29 cellular contexts compared by ENCODE assay signal in genomic region chr11:12209096-12209495, GRCh38.
DNase-seq lines count a peak whose midpoint lies in the region; FAIRE-seq and TF ChIP-seq lines count a peak whose summit lies in the region.
"Had no signal": no experiment of that assay in that cellular context is flagged by ENCODE, and none has a peak within 500 bp of the region (broad histone marks: within the 10 kb centered on the region; RNA-seq: fewer than 3 reads in every experiment).

No MANE protein-coding gene starts in this region.

- H3K9me3 Mint-ChIP-seq in activated CD4-positive, alpha-beta memory T cell treated with anti-CD3 and anti-CD28 coated beads for 36 hours: peaks cover 2% of the 10 kb centered on the region
- no peaks in the 10 kb centered on the region for H3K9me3 Mint-ChIP-seq in activated CD4-positive, alpha-beta memory T cell treated with anti-CD3 and anti-CD28 coated beads, Interleukin-2, amount 10 ng/mL, durations not matched to agents 7 days and 5 days
- H3K9me3 Mint-ChIP-seq in chondrocyte (ENCODE audit: low read depth): no peaks in the 10 kb centered on the region
- H3K9me3 Mint-ChIP-seq: CD4-positive, alpha-beta memory T cell; immature natural killer cell; T-cell had no signal

- H3K27ac ChIP-seq in smooth muscle cell (ENCODE audit: low read depth): peak overlapping the region; percentile 96
- H3K27ac ChIP-seq: SJSA1 had no signal

- H3K4me1 Mint-ChIP-seq in activated CD4-positive, alpha-beta memory T cell treated with anti-CD3 and anti-CD28 coated beads for 36 hours (ENCODE audit: low read depth): peaks cover 68% of the 10 kb centered on the region
- H3K4me1 Mint-ChIP-seq in activated CD4-positive, alpha-beta memory T cell treated with anti-CD3 and anti-CD28 coated beads, Interleukin-2, amount 10 ng/mL, durations not matched to agents 7 days and 5 days: peaks cover 41% of the 10 kb centered on the region
- peaks cover 73% of the 10 kb centered on the region for H3K4me1 Mint-ChIP-seq in chondrocyte (ENCODE audit: low read depth)

- peaks cover 4% of the 10 kb centered on the region for H3K36me3 ChIP-seq in smooth muscle cell (ENCODE audit: low read depth)

- peaks cover 82% of the 10 kb centered on the region for H3K36me3 Mint-ChIP-seq in activated CD4-positive, alpha-beta memory T cell treated with anti-CD3 and anti-CD28 coated beads for 36 hours
- peaks cover 96% of the 10 kb centered on the region for H3K36me3 Mint-ChIP-seq in activated CD4-positive, alpha-beta memory T cell treated with anti-CD3 and anti-CD28 coated beads, Interleukin-2, amount 10 ng/mL, durations not matched to agents 7 days and 5 days (ENCODE audit: low read depth)
- peaks cover 71% of the 10 kb centered on the region for H3K36me3 Mint-ChIP-seq in chondrocyte (ENCODE audit: low read depth)

- no peak for DNase-seq in activated CD4-positive, alpha-beta memory T cell treated with anti-CD3 and anti-CD28 coated beads for 36 hours
- DNase-seq in activated CD4-positive, alpha-beta memory T cell treated with anti-CD3 and anti-CD28 coated beads, Interleukin-2, amount 10 ng/mL, durations not matched to agents 7 days and 5 days: no peak
- DNase-seq in SK-MEL-5 (ENCODE audit: low read depth, low spot score) (peak; percentile 9), chondrocyte (ENCODE audit: low spot score) (no peak), smooth muscle cell (lab: John Stamatoyannopoulos, UW; ENCODE audit: unreplicated experiment) (no peak), GM12891 (ENCODE audit: insufficient read length, low spot score) (no peak)
- DNase-seq in activated CD8-positive, alpha-beta memory T cell treated with anti-CD3 and anti-CD28 coated beads, Interleukin-2, amount 50 U/mL, for 48 hours: no peak
- no peak for DNase-seq in stimulated activated CD4-positive, alpha-beta T cell treated with anti-CD3 and anti-CD28 coated beads, Interleukin-1b, Interleukin-23, amount 100 ng/mL, for 48 hours
- DNase-seq: 8988T; activated CD4-positive, alpha-beta T cell treated with anti-CD3 and anti-CD28 coated beads, Interleukin-2, amount 50 U/mL, for 4 hours; activated CD4-positive, CD25-positive, alpha-beta regulatory T cell; activated CD8-positive, alpha-beta memory T cell treated with anti-CD3 and anti-CD28 coated beads, Interleukin-2, amount 50 U/mL, for 4 hours; activated naive CD4-positive, alpha-beta T cell treated with anti-CD3 and anti-CD28 coated beads, Interleukin-2, amount 50 U/mL, for 16 hours; amygdala; CD4-positive, alpha-beta memory T cell; effector CD8-positive, alpha-beta T cell; immature natural killer cell; KG1; left cardiac atrium; NCI-H1105; NCI-H187; NCI-H2171; NCI-H510A treated with DMSO at 0.1 percent for 48 hours; stimulated activated CD4-positive, alpha-beta T cell treated with anti-CD3 and anti-CD28 coated beads, Interleukin-4, amount 100 ng/mL, for 24 hours; T-cell had no signal

- H3K9ac ChIP-seq in smooth muscle cell (ENCODE audit: low read depth): no peak overlapping the region

- H3K4me1 ChIP-seq in smooth muscle cell (ENCODE audit: low read depth): peaks cover 6% of the 10 kb centered on the region

- no peak overlapping the region for H3K4me3 Mint-ChIP-seq in activated CD4-positive, alpha-beta memory T cell treated with anti-CD3 and anti-CD28 coated beads for 36 hours
- H3K4me3 Mint-ChIP-seq in activated CD4-positive, alpha-beta memory T cell treated with anti-CD3 and anti-CD28 coated beads, Interleukin-2, amount 10 ng/mL, durations not matched to agents 7 days and 5 days: no peak overlapping the region
- H3K4me3 Mint-ChIP-seq in chondrocyte (ENCODE audit: unreplicated experiment): no peak overlapping the region
- H3K4me3 Mint-ChIP-seq: CD4-positive, alpha-beta memory T cell; immature natural killer cell; T-cell had no signal

- no peaks in the 10 kb centered on the region for H3K27me3 ChIP-seq in smooth muscle cell (ENCODE audit: low read depth)
- H3K27me3 ChIP-seq: SJSA1 had no signal

- TF ChIP-seq CTCF in chondrocyte (IDR thresholded peaks at IDR 0.05) (no peak), smooth muscle cell (IDR thresholded peaks at IDR 0.05; ENCODE audit: borderline replicate concordance, insufficient read depth, poor library complexity, severe bottlenecking) (no peak)

- H2AFZ ChIP-seq in smooth muscle cell (ENCODE audit: low read depth): no peak overlapping the region

- no peaks in the 10 kb centered on the region for H3K27me3 Mint-ChIP-seq in activated CD4-positive, alpha-beta memory T cell treated with anti-CD3 and anti-CD28 coated beads for 36 hours
- no peaks in the 10 kb centered on the region for H3K27me3 Mint-ChIP-seq in activated CD4-positive, alpha-beta memory T cell treated with anti-CD3 and anti-CD28 coated beads, Interleukin-2, amount 10 ng/mL, durations not matched to agents 7 days and 5 days
- no peaks in the 10 kb centered on the region for H3K27me3 Mint-ChIP-seq in chondrocyte (ENCODE audit: low read depth)
- H3K27me3 Mint-ChIP-seq: CD4-positive, alpha-beta memory T cell; T-cell had no signal

- no peak for FAIRE-seq in GM12891 (lab: Jason Lieb, UNC)
- FAIRE-seq: GM18507, H1 had no signal

- peak overlapping the region; percentile 43 for H3K27ac Mint-ChIP-seq in activated CD4-positive, alpha-beta memory T cell treated with anti-CD3 and anti-CD28 coated beads for 36 hours
- H3K27ac Mint-ChIP-seq in activated CD4-positive, alpha-beta memory T cell treated with anti-CD3 and anti-CD28 coated beads, Interleukin-2, amount 10 ng/mL, durations not matched to agents 7 days and 5 days: no peak overlapping the region
- peak overlapping the region; percentile 49 for H3K27ac Mint-ChIP-seq in chondrocyte (ENCODE audit: unreplicated experiment)

- no peaks in the 10 kb centered on the region for H4K20me1 ChIP-seq in smooth muscle cell (ENCODE audit: low read depth)

- POLR2A ChIA-PET in activated CD4-positive, alpha-beta memory T cell treated with anti-CD3 and anti-CD28 coated beads for 36 hours (lab: Charles Lee): interaction anchor here (4.0 kb wide), 1 partner anchor 15 kb away, joined by 44 read pairs; no protein-coding TSS in a partner anchor
- POLR2A ChIA-PET in activated CD4-positive, alpha-beta memory T cell treated with anti-CD3 and anti-CD28 coated beads, Interleukin-2, amount 10 ng/mL, durations not matched to agents 7 days and 5 days (lab: Charles Lee): interaction anchor here (5.6 kb wide), 1 partner anchor 15 kb away, joined by 41 read pairs; no protein-coding TSS in a partner anchor

- CTCF ChIA-PET in activated CD4-positive, alpha-beta memory T cell treated with anti-CD3 and anti-CD28 coated beads for 36 hours (lab: Charles Lee): interaction anchor here (1.1 to 2.3 kb wide), 3 partner anchors 10 to 161 kb away, joined by 3 to 10 read pairs (median 4); no protein-coding TSS in a partner anchor
- CTCF ChIA-PET in activated CD4-positive, alpha-beta memory T cell treated with anti-CD3 and anti-CD28 coated beads, Interleukin-2, amount 10 ng/mL, durations not matched to agents 7 days and 5 days (lab: Charles Lee): no interaction called here

- WGBS in smooth muscle cell (ENCODE audit: low lambda C conversion rate): 67% methylated on average over 2 of the region's 2 CpGs

- in situ Hi-C loops in SK-MEL-5 (cut with HindIII; ENCODE audit: low pct_unique_long_range_greater_than_20kb, low sequenced_read_pairs): no loop called here

- H3K9me3 ChIP-seq in smooth muscle cell (replicated peaks; ENCODE audit: low read depth): no peaks in the 10 kb centered on the region
- H3K9me3 ChIP-seq: SJSA1 had no signal

- TF ChIP-seq POLR2A in GM12891 (IDR thresholded peaks at IDR 0.05; ENCODE audit: low read depth, low read length): no peak

- intact Hi-C loops in activated CD4-positive, alpha-beta memory T cell treated with anti-CD3 and anti-CD28 coated beads for 36 hours (cut with micrococcal nuclease): no loop called here

- peaks cover 34% of the 10 kb centered on the region for H3F3A ChIP-seq in smooth muscle cell (ENCODE audit: low read depth)

- H3K4me2 ChIP-seq in smooth muscle cell: no peak overlapping the region

- peaks cover 5% of the 10 kb centered on the region for H3K79me2 ChIP-seq in smooth muscle cell (ENCODE audit: low read depth)

- no peak overlapping the region for H3K4me3 ChIP-seq in smooth muscle cell
- H3K4me3 ChIP-seq: coronary artery, SJSA1 had no signal

TF ChIP-seq in GM12891, 5 proteins besides CTCF, POLR2A, EP300 and RAD21:
- TF ChIP-seq TAF1 (IDR thresholded peaks at IDR 0.05; ENCODE audit: low read depth, low read length): no peak
- no peak for TF ChIP-seq POU2F2 (IDR thresholded peaks at IDR 0.05; ENCODE audit: low read depth, low read length)
- TF ChIP-seq SPI1 (IDR thresholded peaks at IDR 0.05; ENCODE audit: low read depth, low read length): no peak
- no peak for TF ChIP-seq POLR2AphosphoS5 (IDR thresholded peaks at IDR 0.05; ENCODE audit: low read depth, low read length)
- TF ChIP-seq PAX5 (IDR thresholded peaks at IDR 0.05; ENCODE audit: insufficient read depth, low read length, severe bottlenecking): no peak
